8 cellular contexts compared by ENCODE assay signal in genomic region chrX:137031517-137032377, GRCh38. TPM values are rescaled to one million over a fixed set of nuclear protein-coding genes. Genes with fewer than 3 reads are reported as not detected.
DNase-seq lines count a peak whose midpoint lies in the region; ATAC-seq and TF ChIP-seq lines count a peak whose summit lies in the region.

No MANE protein-coding gene starts in this region.

- H3K9me3 Mint-ChIP-seq in activated naive CD8-positive, alpha-beta T cell treated with anti-CD3 and anti-CD28 coated beads, Interleukin-2, amount 50 U/mL, for 24 hours = no peaks in the 10 kb centered on the region
- no peaks in the 10 kb centered on the region for H3K9me3 Mint-ChIP-seq in Calu3 (ENCODE audit: low read depth, unreplicated experiment)

- H3K4me1 Mint-ChIP-seq in activated naive CD8-positive, alpha-beta T cell treated with anti-CD3 and anti-CD28 coated beads, Interleukin-2, amount 50 U/mL, for 24 hours = peaks cover 5% of the 10 kb centered on the region
- H3K4me1 Mint-ChIP-seq in Calu3 (ENCODE audit: low read depth, unreplicated experiment) = no peaks in the 10 kb centered on the region

- CTCF ChIA-PET in Calu3 (lab: Charles Lee) = no interaction called here

- intact Hi-C loops in Calu3 (cut with micrococcal nuclease; ENCODE audit: unreplicated experiment) = no loop called here

- BruUV-seq in Calu3 (replicated peaks; lab: Mats Ljungman, UMichigan) = no TSS peak

- no peak overlapping the region for H3K4me3 Mint-ChIP-seq in activated naive CD8-positive, alpha-beta T cell treated with anti-CD3 and anti-CD28 coated beads, Interleukin-2, amount 50 U/mL, for 24 hours
- H3K4me3 Mint-ChIP-seq in Calu3 (ENCODE audit: low read depth, unreplicated experiment) = no peak overlapping the region

- H3K27ac Mint-ChIP-seq in activated naive CD8-positive, alpha-beta T cell treated with anti-CD3 and anti-CD28 coated beads, Interleukin-2, amount 50 U/mL, for 24 hours = no peak overlapping the region
- no peak overlapping the region for H3K27ac Mint-ChIP-seq in Calu3 (ENCODE audit: unreplicated experiment)

- H3K36me3 ChIP-seq in skeletal muscle tissue (ENCODE audit: control insufficient read depth in 3 of 3, insufficient read depth in 3 of 3, low read length in 3 of 3) = no peaks in the 10 kb centered on the region

- H3K36me3 Mint-ChIP-seq in activated naive CD8-positive, alpha-beta T cell treated with anti-CD3 and anti-CD28 coated beads, Interleukin-2, amount 50 U/mL, for 24 hours (ENCODE audit: low read depth) = no peaks in the 10 kb centered on the region
- no peaks in the 10 kb centered on the region for H3K36me3 Mint-ChIP-seq in Calu3 (ENCODE audit: insufficient read depth, unreplicated experiment)

- peak; percentile 28 for DNase-seq in ACHN
- DNase-seq in NCI-H748 (lab: John Stamatoyannopoulos, UW; ENCODE audit: unreplicated experiment) = peak; percentile 74
- DNase-seq in activated naive CD8-positive, alpha-beta T cell treated with anti-CD3 and anti-CD28 coated beads, Interleukin-2, amount 50 U/mL, for 24 hours = peak; percentile 25
- DNase-seq in hepatic stellate cell (ENCODE audit: low spot score) = peak; percentile 44
- DNase-seq in Calu3 = no peak

- ATAC-seq in GM18517 (IDR thresholded peaks at IDR 0.05; ENCODE audit: unreplicated experiment) (peak; percentile 88), HG02981 (IDR thresholded peaks at IDR 0.05; ENCODE audit: unreplicated experiment) (peak; percentile 79)
- ATAC-seq in activated naive CD8-positive, alpha-beta T cell treated with anti-CD3 and anti-CD28 coated beads, Interleukin-2, amount 50 U/mL, for 24 hours = peak; percentile 69

- H3K4me1 ChIP-seq in skeletal muscle tissue (ENCODE audit: control insufficient read depth in 3 of 3, insufficient read depth in 3 of 3, low read length in 3 of 3) = peaks cover 12 to 14% (median 13%) of the 10 kb centered on the region in 3 donors

- in situ Hi-C loops in ACHN (cut with HindIII; ENCODE audit: low pct_ligation_motif_present, low pct_unique_long_range_greater_than_20kb, low sequenced_read_pairs) = no loop called here

- H3K9ac ChIP-seq in skeletal muscle tissue (ENCODE audit: low read depth in 1 of 3, low read length in 3 of 3) = peak overlapping the region in 1 of 3 donors; percentile 40

- peaks cover 39 to 51% (median 44%) of the 10 kb centered on the region in 3 donors for H3K27me3 ChIP-seq in skeletal muscle tissue (ENCODE audit: control insufficient read depth in 3 of 3, insufficient read depth in 3 of 3, low read length in 3 of 3)

- H3K9me3 ChIP-seq in skeletal muscle tissue (ENCODE audit: control insufficient read depth in 3 of 3, low read length in 3 of 3) = no peaks in the 10 kb centered on the region

- TF ChIP-seq CTCF in Calu3 (IDR thresholded peaks at IDR 0.05; ENCODE audit: unreplicated experiment) = no peak

- H3K27ac ChIP-seq in skeletal muscle tissue (ENCODE audit: low read depth, low read length) = no peak overlapping the region

- peak overlapping the region; percentile 52 to 68 (median 67) for H3K4me3 ChIP-seq in skeletal muscle tissue (ENCODE audit: low read length in 3 of 3)

- peaks cover 49% of the 10 kb centered on the region for H3K27me3 Mint-ChIP-seq in activated naive CD8-positive, alpha-beta T cell treated with anti-CD3 and anti-CD28 coated beads, Interleukin-2, amount 50 U/mL, for 24 hours
- H3K27me3 Mint-ChIP-seq in Calu3 (ENCODE audit: unreplicated experiment) = no peaks in the 10 kb centered on the region

RNA-seq across cellular contexts. Expression of gene GPR101, which starts 2.0 kb away (rescaled TPM):
- total RNA-seq in skeletal muscle tissue (not detected), Calu3 (2022) (not detected in 2 replicates)
